1 cellular context compared by ENCODE assay signal in genomic region chr6:16244869-16245451, GRCh38.
TF ChIP-seq lines count a peak whose summit lies in the region.

No MANE protein-coding gene starts in this region.

TF ChIP-seq in WTC11, 78 proteins besides CTCF, POLR2A, EP300 and RAD21 (continued from another document):
- TF ChIP-seq JAZF1 (CRISPR knock-in tag; IDR thresholded peaks at IDR 0.05): no peak
- no peak for TF ChIP-seq TEAD1 (CRISPR knock-in tag; IDR thresholded peaks at IDR 0.05)
- no peak for TF ChIP-seq JUN (CRISPR knock-in tag; IDR thresholded peaks at IDR 0.05)
- no peak for TF ChIP-seq RORB (CRISPR knock-in tag; IDR thresholded peaks at IDR 0.05)
- TF ChIP-seq ZNF138 (CRISPR knock-in tag; conservative IDR thresholded peaks at IDR 0.05): no peak
- TF ChIP-seq ZNF317 (CRISPR knock-in tag; IDR thresholded peaks at IDR 0.05; ENCODE audit: borderline replicate concordance, low read depth): no peak
- no peak for TF ChIP-seq ZNF396 (CRISPR knock-in tag; IDR thresholded peaks at IDR 0.05; ENCODE audit: borderline replicate concordance)
- no peak for TF ChIP-seq ZSCAN18 (CRISPR knock-in tag; IDR thresholded peaks at IDR 0.05)
- TF ChIP-seq FOXP1 (CRISPR knock-in tag; IDR thresholded peaks at IDR 0.05; ENCODE audit: borderline replicate concordance): no peak
- no peak for TF ChIP-seq SP1 (CRISPR knock-in tag; conservative IDR thresholded peaks at IDR 0.05)
